Comparison of ENCODE assay signal across 8 cellular contexts in genomic region chr13:26184791-26185250, GRCh38. TPM values are rescaled to one million over a fixed set of nuclear protein-coding genes. Genes with fewer than 3 reads are reported as not detected.
DNase-seq lines count a peak whose midpoint lies in the region; ATAC-seq and TF ChIP-seq lines count a peak whose summit lies in the region.

No MANE protein-coding gene starts in this region.

- peak overlapping the region; percentile 72 for H3K27ac Mint-ChIP-seq in activated CD4-positive, alpha-beta memory T cell treated with anti-CD3 and anti-CD28 coated beads for 36 hours
- H3K27ac Mint-ChIP-seq in mesothelial cell of epicardium, result no peak overlapping the region

- ATAC-seq in HG03175 (IDR thresholded peaks at IDR 0.05; ENCODE audit: unreplicated experiment), result peak; percentile 34
- ATAC-seq in GM18498 (IDR thresholded peaks at IDR 0.05; ENCODE audit: unreplicated experiment), result no peak

- H3K4me3 Mint-ChIP-seq in activated CD4-positive, alpha-beta memory T cell treated with anti-CD3 and anti-CD28 coated beads for 36 hours, result peak overlapping the region; percentile 29
- peak overlapping the region; percentile 43 for H3K4me3 Mint-ChIP-seq in mesothelial cell of epicardium

- CTCF ChIA-PET in activated CD4-positive, alpha-beta memory T cell treated with anti-CD3 and anti-CD28 coated beads for 36 hours (lab: Charles Lee), result interaction anchor here (0.6 to 5.0 kb wide), 45 partner anchors 8 to 688 kb away, joined by 3 to 164 read pairs (median 5); partner anchors contain the start of gene RNF6

- DNase-seq in NCI-H748 treated with DMSO at 0.1 percent for 48 hours (lab: John Stamatoyannopoulos, UW) (peak; percentile 92), mesothelial cell of epicardium (ENCODE audit: low spot score in 2 of 2, unreplicated experiment in 2 of 2) (peak in 1 of 2 experiments; percentile 58)
- DNase-seq in activated CD4-positive, alpha-beta memory T cell treated with anti-CD3 and anti-CD28 coated beads for 36 hours, result peak; percentile 80
- DNase-seq in effector CD4-positive, alpha-beta T cell, result peak; percentile 66
- peak; percentile 47 for DNase-seq in stimulated activated CD8-positive, alpha-beta memory T cell treated with anti-CD3 and anti-CD28 coated beads, Interleukin-4, amount 100 ng/mL, for 24 hours (ENCODE audit: low read depth)

- TF ChIP-seq CTCF in GM12874 (IDR thresholded peaks at IDR 0.05; ENCODE audit: insufficient read depth, low read depth, low read length) (peak; percentile 87), mesothelial cell of epicardium (IDR thresholded peaks at IDR 0.05; ENCODE audit: unreplicated experiment) (peak; percentile 78)

- no peaks in the 10 kb centered on the region for H3K9me3 Mint-ChIP-seq in activated CD4-positive, alpha-beta memory T cell treated with anti-CD3 and anti-CD28 coated beads for 36 hours
- no peaks in the 10 kb centered on the region for H3K9me3 Mint-ChIP-seq in mesothelial cell of epicardium

- peaks cover 21% of the 10 kb centered on the region for H3K4me1 Mint-ChIP-seq in activated CD4-positive, alpha-beta memory T cell treated with anti-CD3 and anti-CD28 coated beads for 36 hours (ENCODE audit: low read depth)
- H3K4me1 Mint-ChIP-seq in mesothelial cell of epicardium, result peaks cover 4% of the 10 kb centered on the region

- H3K36me3 Mint-ChIP-seq in activated CD4-positive, alpha-beta memory T cell treated with anti-CD3 and anti-CD28 coated beads for 36 hours, result no peaks in the 10 kb centered on the region
- H3K36me3 Mint-ChIP-seq in mesothelial cell of epicardium, result no peaks in the 10 kb centered on the region

- intact Hi-C loops in activated CD4-positive, alpha-beta memory T cell treated with anti-CD3 and anti-CD28 coated beads for 36 hours (cut with micrococcal nuclease), result loop anchor here (1.0 to 10.0 kb wide), 3 partner anchors 220 to 513 kb away; no protein-coding TSS in a partner anchor

- POLR2A ChIA-PET in activated CD4-positive, alpha-beta memory T cell treated with anti-CD3 and anti-CD28 coated beads for 36 hours (lab: Charles Lee), result interaction anchor here (0.7 to 2.2 kb wide), 4 partner anchors 38 to 514 kb away, joined by 3 to 11 read pairs (median 6); partner anchors contain the start of gene RNF6

- H3K27me3 Mint-ChIP-seq in activated CD4-positive, alpha-beta memory T cell treated with anti-CD3 and anti-CD28 coated beads for 36 hours, result no peaks in the 10 kb centered on the region
- no peaks in the 10 kb centered on the region for H3K27me3 Mint-ChIP-seq in mesothelial cell of epicardium (ENCODE audit: low read depth)

RNA-seq across cellular contexts. Expression of gene RNF6, which starts 37.3 kb away (rescaled TPM):
- total RNA-seq in activated CD4-positive, alpha-beta memory T cell treated with anti-CD3 and anti-CD28 coated beads for 36 hours, result 10 to 100 TPM; 40.7 to 45.0 TPM
- 22.5 to 24.2 TPM (median 22.8 TPM) in 3 replicates for total RNA-seq in mesothelial cell of epicardium
